In genomic region chr16:31390504-31391043, GRCh38 we compare ENCODE assay signal across 37 cellular contexts. TPM values are rescaled to one million over a fixed set of nuclear protein-coding genes. Genes with fewer than 3 reads are reported as not detected.
"Had no signal": no experiment of that assay in that cellular context is flagged by ENCODE, and none has a peak within 500 bp of the region (broad histone marks: within the 10 kb centered on the region; RNA-seq: fewer than 3 reads in every experiment).

No MANE protein-coding gene starts in this region.

- DNase-seq: activated B cell treated with CpG ODN at 0.5 μM for 24 hours; activated CD4-positive, alpha-beta memory T cell treated with anti-CD3 and anti-CD28 coated beads for 36 hours; activated CD4-positive, alpha-beta T cell treated with anti-CD3 and anti-CD28 coated beads for 4 hours; activated CD4-positive, alpha-beta T cell treated with anti-CD3 and anti-CD28 coated beads, Interleukin-2, amount 50 U/mL, for 1 hour; activated CD4-positive, CD25-positive, alpha-beta regulatory T cell treated with anti-CD3 and anti-CD28 coated beads, Interleukin-2, amount 50 U/mL, for 72 hours; activated CD8-positive, alpha-beta memory T cell treated with anti-CD3 and anti-CD28 coated beads, Interleukin-2, amount 50 U/mL, for 4 hours; activated gamma-delta T cell treated with Interleukin-2 at 50 U/mL for 16 hours; activated naive CD4-positive, alpha-beta T cell treated with anti-CD3 and anti-CD28 coated beads for 36 hours; activated T-cell treated with anti-CD3 and anti-CD28 coated beads for 4 hours; activated T-cell treated with anti-CD3 and anti-CD28 coated beads, Interleukin-2, amount 50 U/mL, for 4 hours; adrenal gland; body of pancreas; caudate nucleus; Karpas-422; NCI-H1105; NCI-H1417 treated with DMSO at 0.1 percent for 48 hours; NCI-H187 treated with DMSO at 0.1 percent for 48 hours; NCI-H2081; NCI-H2171 treated with DMSO at 0.1 percent for 48 hours; NCI-H2227 treated with DMSO at 0.1 percent for 48 hours; NCI-H446; NCI-H524; SHP77 treated with DMSO at 0.1 percent for 48 hours; SW 1271; T-helper 1 cell; T-helper 2 cell; T-helper 9 cell had no signal

- FAIRE-seq: astrocyte, bronchial epithelial cell had no signal

- H3K4me1 ChIP-seq: adrenal gland had no signal

- H3K27ac ChIP-seq: adrenal gland, body of pancreas, VCaP had no signal

- ATAC-seq: activated naive CD4-positive, alpha-beta T cell treated with anti-CD3 and anti-CD28 coated beads, Interleukin-2, amount 50 U/mL, for 72 hours; activated T-cell treated with anti-CD3 and anti-CD28 coated beads, Interleukin-2, amount 50 U/mL, for 4 hours; body of pancreas; Panc1 had no signal

- H3K27me3 ChIP-seq: adrenal gland, body of pancreas had no signal

- H3K4me3 ChIP-seq: adrenal gland, body of pancreas had no signal

- H3K36me3 ChIP-seq: adrenal gland had no signal

- H3K9me3 ChIP-seq: adrenal gland, body of pancreas had no signal

RNA-seq across cellular contexts. Expression of gene ITGAD, which starts 2.6 kb away (rescaled TPM):
- total RNA-seq: activated CD4-positive, alpha-beta memory T cell treated with anti-CD3 and anti-CD28 coated beads for 36 hours; activated naive CD4-positive, alpha-beta T cell treated with anti-CD3 and anti-CD28 coated beads for 36 hours; activated naive CD4-positive, alpha-beta T cell treated with anti-CD3 and anti-CD28 coated beads, Interleukin-2, amount 50 U/mL, for 72 hours; activated T-helper 1 cell treated with anti-CD3 and anti-CD28 coated beads, Interleukin-12 subunit alpha, Interleukin-12 subunit beta, Interleukin-2, Interleukin-4 antibody, amounts not matched to agents 30 ng/mL and 10 ng/mL and 1 ng/mL, durations not matched to agents 14 hours and 24 hours and 36 hours; astrocyte; body of pancreas; bronchial epithelial cell; cerebellum; MCF 10A; RPMI7951 had no signal

RNA-seq across cellular contexts. Expression of gene ITGAX, which starts 35.6 kb away (rescaled TPM):
- total RNA-seq: bronchial epithelial cell, RPMI7951 had no signal

RNA-seq across cellular contexts. Expression of gene COX6A2, which starts 37.6 kb away (rescaled TPM):
- total RNA-seq: activated B cell treated with CpG ODN at 0.5 μM for 24 hours; activated CD4-positive, alpha-beta memory T cell treated with anti-CD3 and anti-CD28 coated beads for 36 hours; activated naive CD4-positive, alpha-beta T cell treated with anti-CD3 and anti-CD28 coated beads for 36 hours; activated naive CD4-positive, alpha-beta T cell treated with anti-CD3 and anti-CD28 coated beads, Interleukin-2, amount 50 U/mL, for 72 hours; activated T-cell treated with anti-CD3 and anti-CD28 coated beads, Interleukin-2, amount 50 U/mL, for 4 hours; activated T-helper 1 cell treated with anti-CD3 and anti-CD28 coated beads, Interleukin-12 subunit alpha, Interleukin-12 subunit beta, Interleukin-2, Interleukin-4 antibody, amounts not matched to agents 30 ng/mL and 10 ng/mL and 1 ng/mL, durations not matched to agents 14 hours and 24 hours and 36 hours; adrenal gland; astrocyte; body of pancreas; bronchial epithelial cell; cerebellum; MCF 10A; RPMI7951; SK-MEL-5 had no signal

RNA-seq across cellular contexts. Expression of gene ZNF843, which starts 52.0 kb away (rescaled TPM):
- total RNA-seq: RPMI7951 had no signal
